8 cellular contexts compared by ENCODE assay signal in the genomic region with DNA sequence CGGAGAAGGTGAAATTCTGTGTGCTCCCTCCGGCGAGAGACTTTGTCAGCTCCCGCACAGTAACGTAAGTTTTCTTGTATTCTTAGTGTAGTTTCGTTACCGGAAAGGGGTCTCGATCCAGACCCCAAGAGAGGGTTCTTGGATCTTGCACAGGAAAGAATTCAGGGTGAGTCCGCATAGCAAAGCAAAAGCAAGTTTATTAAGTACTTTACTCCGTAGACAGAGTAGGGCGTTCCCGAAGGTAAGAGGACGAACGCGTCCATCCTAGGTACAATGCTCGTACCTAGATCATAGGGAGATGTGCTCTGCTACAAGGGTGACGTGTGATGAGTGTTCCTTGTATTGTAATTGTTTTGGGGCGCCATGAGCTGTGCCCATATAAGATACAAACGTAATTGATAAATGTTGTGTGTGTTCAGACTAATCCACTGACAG. TPM values are rescaled to one million over a fixed set of nuclear protein-coding genes. Genes with fewer than 3 reads are reported as not detected.
DNase-seq lines count a peak whose midpoint lies in the region; ATAC-seq and TF ChIP-seq lines count a peak whose summit lies in the region.

No MANE protein-coding gene starts in this region.

- ATAC-seq in activated T-cell treated with anti-CD3 and anti-CD28 coated beads, Interleukin-2, amount 50 U/mL, for 4 hours: peak; percentile 19 to 35
- ATAC-seq in HG03064 (IDR thresholded peaks at IDR 0.05; ENCODE audit: low read depth, unreplicated experiment): peak; percentile 33
- ATAC-seq in heart right ventricle: peak in 5 of 8 donors; percentile 1 to 31 (median 9)

- peaks cover 10 to 49% (median 45%) of the 10 kb centered on the region in 9 donors for H3K4me1 ChIP-seq in heart right ventricle

- H3K27me3 ChIP-seq in WERI-Rb-1 (ENCODE audit: insufficient read depth, low read depth, severe bottlenecking): no peaks in the 10 kb centered on the region
- H3K27me3 ChIP-seq in heart right ventricle: no peaks in the 10 kb centered on the region

- H3K36me3 ChIP-seq in WERI-Rb-1 (peaks cover 38% of the 10 kb centered on the region), heart right ventricle (peaks cover 0 to 30% (median 10%) of the 10 kb centered on the region in 9 donors)

- peaks cover 39% of the 10 kb centered on the region for H3K4me1 Mint-ChIP-seq in activated T-cell treated with anti-CD3 and anti-CD28 coated beads, Interleukin-2, amount 50 U/mL, for 4 hours (ENCODE audit: low read depth)

- no peaks in the 10 kb centered on the region for H3K27me3 Mint-ChIP-seq in activated T-cell treated with anti-CD3 and anti-CD28 coated beads, Interleukin-2, amount 50 U/mL, for 4 hours (ENCODE audit: low read depth)

- no peaks in the 10 kb centered on the region for H3K9me3 Mint-ChIP-seq in activated T-cell treated with anti-CD3 and anti-CD28 coated beads, Interleukin-2, amount 50 U/mL, for 4 hours

- peak overlapping the region; percentile 100 for H3K4me3 Mint-ChIP-seq in activated T-cell treated with anti-CD3 and anti-CD28 coated beads, Interleukin-2, amount 50 U/mL, for 4 hours

- CTCF ChIA-PET in HEK293T (lab: Yijun Ruan, JAX): interaction anchor here (1.1 to 1.9 kb wide), 2 partner anchors 9 to 55 kb away, joined by 3 to 6 read pairs; no protein-coding TSS in a partner anchor

- TF ChIP-seq CTCF in WERI-Rb-1 (IDR thresholded peaks at IDR 0.05; ENCODE audit: low read depth, low read length) (no peak), heart right ventricle (IDR thresholded peaks at IDR 0.05) (no peak)

- peak overlapping the region; percentile 92 for H3K27ac ChIP-seq in WERI-Rb-1
- H3K27ac ChIP-seq in heart right ventricle: peak overlapping the region; percentile 61 to 96 (median 92)
- peak overlapping the region in 20 of 21 experiments; percentile 50 to 98 (median 94) for H3K27ac ChIP-seq in skin epidermis

- peaks cover 33% of the 10 kb centered on the region for H3K36me3 Mint-ChIP-seq in activated T-cell treated with anti-CD3 and anti-CD28 coated beads, Interleukin-2, amount 50 U/mL, for 4 hours (ENCODE audit: insufficient read depth)

- peaks cover 5% of the 10 kb centered on the region for H3K9me3 ChIP-seq in WERI-Rb-1 (ENCODE audit: severe bottlenecking)
- H3K9me3 ChIP-seq in heart right ventricle: peaks cover 0 to under 1% (median 0%) of the 10 kb centered on the region in 11 donors

- POLR2A ChIA-PET in HEK293T (lab: Yijun Ruan, JAX): interaction anchor here (0.6 to 2.3 kb wide), 10 partner anchors 9 to 121 kb away, joined by 3 to 13 read pairs (median 4); a partner anchor contains a TSS

- WGBS in heart right ventricle, 2 donors: 0 to 1% methylated on average over 19 of the region's 19 CpGs

- H3K4me3 ChIP-seq in WERI-Rb-1 (ENCODE audit: low read depth, low read length) (peak overlapping the region; percentile 90), heart right ventricle (peak overlapping the region; percentile 71 to 99 (median 97)), skin epidermis (peak overlapping the region; percentile 72 to 99 (median 89))

- intact Hi-C loops in heart right ventricle (cut with DNase I): loop anchor here in 4 of 10 donors (2.0 to 5.0 kb wide), 5 partner anchors 27 to 56 kb away; a partner anchor contains a TSS

- no peak for DNase-seq in activated T-cell treated with anti-CD3 and anti-CD28 coated beads, Interleukin-2, amount 50 U/mL, for 4 hours
- DNase-seq in activated T-cell treated with anti-CD3 and anti-CD28 coated beads, Interleukin-2, amount 50 U/mL, for 48 hours: no peak
- DNase-seq in WERI-Rb-1 (no peak), heart right ventricle (no peak), HEK293T (ENCODE audit: extremely low spot score) (no peak)
- no peak for DNase-seq in activated effector memory CD4-positive, alpha-beta T cell treated with anti-CD3 and anti-CD28 coated beads, Interleukin-2, amount 50 U/mL, for 16 hours

TF ChIP-seq in HEK293T, 16 proteins besides CTCF, POLR2A, EP300 and RAD21:
- no peak for TF ChIP-seq SUZ12 (IDR thresholded peaks at IDR 0.05)
- TF ChIP-seq ELF4 (IDR thresholded peaks at IDR 0.05): no peak
- no peak for TF ChIP-seq BHLHE40 (IDR thresholded peaks at IDR 0.05; ENCODE audit: borderline replicate concordance)
- no peak for TF ChIP-seq CTBP1 (IDR thresholded peaks at IDR 0.05; ENCODE audit: borderline replicate concordance)
- TF ChIP-seq TARDBP (IDR thresholded peaks at IDR 0.05): no peak
- TF ChIP-seq, protein P1, sequence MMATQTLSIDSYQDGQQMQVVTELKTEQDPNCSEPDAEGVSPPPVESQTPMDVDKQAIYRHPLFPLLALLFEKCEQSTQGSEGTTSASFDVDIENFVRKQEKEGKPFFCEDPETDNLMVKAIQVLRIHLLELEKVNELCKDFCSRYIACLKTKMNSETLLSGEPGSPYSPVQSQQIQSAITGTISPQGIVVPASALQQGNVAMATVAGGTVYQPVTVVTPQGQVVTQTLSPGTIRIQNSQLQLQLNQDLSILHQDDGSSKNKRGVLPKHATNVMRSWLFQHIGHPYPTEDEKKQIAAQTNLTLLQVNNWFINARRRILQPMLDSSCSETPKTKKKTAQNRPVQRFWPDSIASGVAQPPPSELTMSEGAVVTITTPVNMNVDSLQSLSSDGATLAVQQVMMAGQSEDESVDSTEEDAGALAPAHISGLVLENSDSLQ (IDR thresholded peaks at IDR 0.05): no peak

RNA-seq across cellular contexts. Expression of a gene that starts 0.3 kb away (rescaled TPM):
- total RNA-seq in activated T-cell treated with anti-CD3 and anti-CD28 coated beads, Interleukin-2, amount 50 U/mL, for 4 hours: 1 to 10 TPM; 8.9 to 9.5 (median 9.0) TPM
- total RNA-seq in heart right ventricle: 10 to 100 TPM in 9 of 10 donors, 1 to 10 TPM in 1; 7.7 to 23.9 (median 16.2) TPM
- polyA plus RNA-seq in heart right ventricle: 10 to 100 TPM; 28.8 to 47.4 TPM

RNA-seq across cellular contexts. Expression of a gene that starts 0.4 kb away (rescaled TPM):
- 100 to 1,000 TPM; 287 to 321 (median 319) TPM for total RNA-seq in activated T-cell treated with anti-CD3 and anti-CD28 coated beads, Interleukin-2, amount 50 U/mL, for 4 hours
- total RNA-seq in heart right ventricle: 100 to 1,000 TPM; 190 to 269 (median 240) TPM
- polyA plus RNA-seq in heart right ventricle: 100 to 1,000 TPM in 1 of 2 donors, 10 to 100 TPM in 1; 94.1 to 160 TPM

RNA-seq across cellular contexts. Expression of a gene that starts 29.1 kb away (rescaled TPM):
- 1 to 10 TPM; 1.3 to 1.7 (median 1.3) TPM for total RNA-seq in activated T-cell treated with anti-CD3 and anti-CD28 coated beads, Interleukin-2, amount 50 U/mL, for 4 hours
- 100 to 1,000 TPM in 8 of 10 donors, 10 to 100 TPM in 2; 76.5 to 473 (median 148) TPM for total RNA-seq in heart right ventricle
- polyA plus RNA-seq in heart right ventricle: 100 to 1,000 TPM; 719 to 721 TPM

RNA-seq across cellular contexts. Expression of a gene that starts 48.0 kb away (rescaled TPM):
- total RNA-seq in activated T-cell treated with anti-CD3 and anti-CD28 coated beads, Interleukin-2, amount 50 U/mL, for 4 hours: 10 to 100 TPM; 19.3 to 26.4 (median 23.6) TPM
- total RNA-seq in heart right ventricle: 10 to 100 TPM; 41.5 to 92.9 (median 63.2) TPM
- polyA plus RNA-seq in heart right ventricle: 100 to 1,000 TPM in 1 of 2 donors, 10 to 100 TPM in 1; 83.3 to 122 TPM

RNA-seq across cellular contexts. Expression of a gene that starts 55.3 kb away (rescaled TPM):
- under 1 TPM; 0.50 to 0.54 (median 0.53) TPM for total RNA-seq in activated T-cell treated with anti-CD3 and anti-CD28 coated beads, Interleukin-2, amount 50 U/mL, for 4 hours
- total RNA-seq in heart right ventricle: under 1 TPM in 9 of 10 donors, not detected in 1; 0.07 to 0.37 (median 0.15) TPM
- polyA plus RNA-seq in heart right ventricle: under 1 TPM; 0.22 to 0.29 TPM

Comparison
In these comparisons a context has a peak if more than half of its experiments do, and no peak if none do; other contexts are left out.
1. RNA of a gene that starts 29.1 kb away (total RNA-seq): 76.5 to 473 TPM in heart right ventricle; 1.3 to 1.7 TPM in activated T-cell treated with anti-CD3 and anti-CD28 coated beads, Interleukin-2, amount 50 U/mL, for 4 hours; every median in the first group is over 10 times any median in the second.
2. Peak in every context shown above with its lines, with median percentiles within 50 percentile points of each other: ATAC-seq, H3K27ac ChIP-seq and H3K4me3 ChIP-seq.